ENCODE assay signal across 11 cellular contexts in the genomic region with DNA sequence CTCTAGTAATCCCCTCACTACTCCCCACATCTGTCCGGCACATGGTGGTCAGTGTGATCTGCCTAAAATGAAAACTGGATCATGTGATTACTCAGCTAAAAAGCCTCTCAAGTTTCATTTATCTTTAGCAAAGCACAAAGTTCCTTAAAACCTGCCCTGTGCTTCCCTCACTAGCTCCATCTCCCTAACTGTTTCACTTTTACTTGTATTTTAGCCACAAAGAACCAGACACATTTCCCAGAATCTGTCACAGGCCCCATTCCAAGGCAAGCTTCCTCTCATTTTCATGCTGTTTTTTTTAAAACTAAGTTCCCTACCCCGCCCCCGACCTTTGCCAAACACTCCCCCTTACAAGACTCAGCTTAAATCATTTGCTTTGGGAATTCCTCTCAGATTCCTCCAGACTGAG. TPM values are rescaled to one million over a fixed set of nuclear protein-coding genes. Genes with fewer than 3 reads are reported as not detected.
DNase-seq lines count a peak whose midpoint lies in the region; ATAC-seq and TF ChIP-seq lines count a peak whose summit lies in the region.
"Had no signal": no experiment of that assay in that cellular context is flagged by ENCODE, and none has a peak within 500 bp of the region (broad histone marks: within the 10 kb centered on the region; RNA-seq: fewer than 3 reads in every experiment).

No MANE protein-coding gene starts in this region.

- intact Hi-C loops in sciatic nerve (cut with DNase I) = no loop called here

- peak overlapping the region; percentile 33 for H3K27ac ChIP-seq in caudate nucleus (ENCODE audit: low read depth, low read length)

- TF ChIP-seq POLR2A in GM18505 (IDR thresholded peaks at IDR 0.05; ENCODE audit: borderline replicate concordance, extremely low read depth, insufficient read depth, insufficient read length) = no peak

- ATAC-seq in sciatic nerve = peak; percentile 81
- no peak for ATAC-seq in GM21526 (IDR thresholded peaks at IDR 0.05; ENCODE audit: low FRiP score, unreplicated experiment)
- no peak for ATAC-seq in GM18505 (IDR thresholded peaks at IDR 0.05; ENCODE audit: unreplicated experiment)

- DNase-seq in EL (peak; percentile 25), caudate nucleus (lab: John Stamatoyannopoulos, UW) (peak in 4 of 61 donors; percentile 13 to 48 (median 21)), kidney tubule cell (ENCODE audit: low spot score) (peak; percentile 47), sciatic nerve (ENCODE audit: low spot score) (no peak), UCSD-AML1 (lab: John Stamatoyannopoulos, UW; ENCODE audit: unreplicated experiment) (no peak), iPS-NIHi7 (ENCODE audit: extremely low spot score) (no peak)
- DNase-seq: activated naive CD4-positive, alpha-beta T cell; MG63; NCI-H748 treated with DMSO at 0.1 percent for 48 hours had no signal

RNA-seq across cellular contexts. Expression of a gene that starts 8.9 kb away (rescaled TPM):
- 71.7 TPM for total RNA-seq in sciatic nerve

Comparison
In these comparisons a context has a peak if more than half of its experiments do, and no peak if none do; other contexts are left out.
1. DNase-seq: peak in EL (single experiment) and kidney tubule cell (single experiment); none in sciatic nerve (single experiment), UCSD-AML1 (single experiment) and iPS-NIHi7 (single experiment).